ENCODE assay signal across 7 cellular contexts in the genomic region with DNA sequence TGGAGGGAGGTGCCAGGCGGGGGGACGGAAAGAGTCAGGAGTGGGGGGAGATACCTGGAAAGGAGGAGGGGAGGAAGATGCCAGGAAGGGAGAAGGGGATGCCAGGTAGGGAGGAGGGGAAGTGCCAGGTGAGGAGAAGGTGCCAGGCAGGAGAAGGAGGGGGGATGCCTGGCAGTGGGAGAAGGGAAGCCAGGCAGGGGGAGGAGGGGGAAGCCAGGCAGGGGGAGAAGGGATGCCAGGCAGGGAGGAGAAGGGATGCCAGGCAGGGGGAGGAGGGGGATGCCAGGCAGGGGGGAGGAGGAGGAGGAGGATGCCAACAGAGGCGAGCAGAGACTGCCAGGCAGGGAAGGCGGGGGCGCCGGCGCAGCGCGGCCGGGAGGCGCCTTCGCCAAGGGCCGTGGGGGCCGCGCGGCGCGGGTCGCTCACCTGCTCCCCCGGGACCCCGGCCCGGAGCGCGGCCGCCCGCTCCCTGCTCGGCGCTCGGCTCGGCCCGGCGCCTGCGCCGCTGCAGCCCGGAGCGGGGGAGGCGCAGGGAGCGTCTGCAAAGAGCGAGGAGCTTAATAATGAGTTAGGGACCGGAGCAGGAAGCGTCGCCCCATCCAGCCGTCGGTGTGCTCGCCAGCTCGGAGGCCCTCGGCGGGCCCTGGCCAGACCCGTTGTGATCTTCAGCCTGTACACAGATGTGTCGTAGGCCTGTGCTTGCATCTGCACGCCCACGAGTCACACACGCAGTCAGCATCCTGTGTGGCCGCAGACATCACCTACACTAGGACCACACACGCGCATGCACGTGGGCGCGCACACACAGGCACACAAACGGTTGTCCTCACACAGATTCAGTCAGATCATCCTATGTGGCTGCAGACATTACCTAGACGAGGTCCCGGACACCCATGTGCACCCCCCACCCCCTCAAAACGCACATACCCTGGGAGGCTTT. TPM values are rescaled to one million over a fixed set of nuclear protein-coding genes. Genes with fewer than 3 reads are reported as not detected.
DNase-seq lines count a peak whose midpoint lies in the region; ATAC-seq and TF ChIP-seq lines count a peak whose summit lies in the region.

No MANE protein-coding gene starts in this region.

- H3K36me3 Mint-ChIP-seq in progenitor cell of endocrine pancreas (ENCODE audit: insufficient read depth), result no peaks in the 10 kb centered on the region

- H3K4me1 Mint-ChIP-seq in progenitor cell of endocrine pancreas (ENCODE audit: low read depth), result peaks cover 2% of the 10 kb centered on the region

- peak overlapping the region; percentile 32; the same call in 1 of the 2 replicates for H3K9ac ChIP-seq in SK-N-SH

- 17% methylated on average over 46 of the region's 63 CpGs for WGBS in SK-N-SH (ENCODE audit: low lambda C conversion rate)
- 1 to 8% (median 4%) methylated on average over 2 to 63 of the region's 63 CpGs for WGBS in adrenal gland, 4 donors

- H3K4me3 ChIP-seq in SK-N-SH (ENCODE audit: low read depth in 2 of 2, low read length in 1 of 2), result peak overlapping the region; percentile 55 to 59
- peak overlapping the region in 1 of 4 donors; percentile 57 for H3K4me3 ChIP-seq in adrenal gland
- peak overlapping the region; percentile 35 to 50 for H3K4me3 ChIP-seq in right atrium auricular region
- peak overlapping the region; percentile 44 for H3K4me3 ChIP-seq in upper lobe of right lung

- intact Hi-C loops in adrenal gland (cut with DNase I), result no loop called here
- intact Hi-C loops in upper lobe of right lung (cut with DNase I), result no loop called here

- H3K4me1 ChIP-seq in SK-N-SH (ENCODE audit: control insufficient read depth in 1 of 2, insufficient read depth in 2 of 2, low read depth in 1 of 2, low read length in 1 of 2), result peaks cover 0 to 12% of the 10 kb centered on the region in 2 experiments; a peak in 1 of 4 replicates
- H3K4me1 ChIP-seq in adrenal gland (replicated peaks in 1 of 2), result peaks cover 5 to 13% of the 10 kb centered on the region in 2 donors
- H3K4me1 ChIP-seq in right atrium auricular region, result peaks cover 0 to 32% of the 10 kb centered on the region in 2 donors
- peaks cover 20% of the 10 kb centered on the region for H3K4me1 ChIP-seq in upper lobe of right lung

- H3K36me3 ChIP-seq in SK-N-SH (replicated peaks in 1 of 2; ENCODE audit: control insufficient read depth in 1 of 2, insufficient read depth in 2 of 2, low read length in 1 of 2), result no peaks in the 10 kb centered on the region
- no peaks in the 10 kb centered on the region for H3K36me3 ChIP-seq in adrenal gland (replicated peaks in 1 of 2)
- no peaks in the 10 kb centered on the region for H3K36me3 ChIP-seq in right atrium auricular region
- no peaks in the 10 kb centered on the region for H3K36me3 ChIP-seq in upper lobe of right lung

- TF ChIP-seq EP300 in SK-N-SH (IDR thresholded peaks at IDR 0.05; ENCODE audit: borderline replicate concordance in 1 of 2, low read depth in 1 of 2, low read length in 1 of 2), result no peak

- no peak for TF ChIP-seq RAD21 in SK-N-SH (IDR thresholded peaks at IDR 0.05; ENCODE audit: low read length)

- no peaks in the 10 kb centered on the region for H4K20me1 ChIP-seq in SK-N-SH (ENCODE audit: insufficient read depth)

- TF ChIP-seq POLR2A in adrenal gland (IDR thresholded peaks at IDR 0.05), result no peak

- H2AFZ ChIP-seq in SK-N-SH (ENCODE audit: low read depth), result peak overlapping the region; percentile 88

- H3K9me2 ChIP-seq in SK-N-SH, result no peaks in the 10 kb centered on the region

- H3K27me3 ChIP-seq in SK-N-SH (ENCODE audit: insufficient read depth) (no peaks in the 10 kb centered on the region), adrenal gland (no peaks in the 10 kb centered on the region), right atrium auricular region (no peaks in the 10 kb centered on the region), upper lobe of right lung (no peaks in the 10 kb centered on the region)

- ATAC-seq in GM18511 (IDR thresholded peaks at IDR 0.05; ENCODE audit: unreplicated experiment), result peak; percentile 80
- peak; percentile 81 for ATAC-seq in upper lobe of right lung

- peaks cover 55% of the 10 kb centered on the region for H3K27me3 Mint-ChIP-seq in progenitor cell of endocrine pancreas

- no peak for TF ChIP-seq CTCF in SK-N-SH (IDR thresholded peaks at IDR 0.05)
- no peak for TF ChIP-seq CTCF in adrenal gland (IDR thresholded peaks at IDR 0.05)
- no peak for TF ChIP-seq CTCF in right atrium auricular region (IDR thresholded peaks at IDR 0.05)
- no peak for TF ChIP-seq CTCF in progenitor cell of endocrine pancreas (IDR thresholded peaks at IDR 0.05; ENCODE audit: unreplicated experiment)
- TF ChIP-seq CTCF in upper lobe of right lung (IDR thresholded peaks at IDR 0.05), result no peak

- POLR2A ChIA-PET in SK-N-SH (lab: Yijun Ruan, JAX), result interaction anchor here (0.6 to 1.6 kb wide), 3 partner anchors 15 to 28 kb away, joined by 3 to 8 read pairs (median 6); no protein-coding TSS in a partner anchor

- peak overlapping the region; percentile 75 for H3K4me2 ChIP-seq in SK-N-SH

- peak; percentile 56 for DNase-seq in LHCN-M2 (ENCODE audit: low read depth)
- peak; percentile 98 for DNase-seq in SK-N-SH
- peak; percentile 41 to 64 (median 55) for DNase-seq in adrenal gland
- DNase-seq in right atrium auricular region (ENCODE audit: low spot score), result no peak
- peak; percentile 24 for DNase-seq in progenitor cell of endocrine pancreas (ENCODE audit: low spot score, unreplicated experiment)
- DNase-seq in upper lobe of right lung, result peak; percentile 84

- no peak overlapping the region for H3K27ac Mint-ChIP-seq in progenitor cell of endocrine pancreas

- H3K4me3 Mint-ChIP-seq in progenitor cell of endocrine pancreas (ENCODE audit: low read depth), result peak overlapping the region; percentile 66

- no peaks in the 10 kb centered on the region for H3K79me2 ChIP-seq in SK-N-SH (ENCODE audit: insufficient read depth)

- H3F3A ChIP-seq in SK-N-SH (replicated peaks; ENCODE audit: insufficient read depth), result no peaks in the 10 kb centered on the region

- CTCF ChIA-PET in SK-N-SH (lab: Yijun Ruan, JAX), result interaction anchor here (1.0 to 3.1 kb wide), 11 partner anchors 15 to 153 kb away, joined by 3 to 13 read pairs (median 4); no protein-coding TSS in a partner anchor

- H3K9me3 ChIP-seq in SK-N-SH (no peaks in the 10 kb centered on the region), adrenal gland (replicated peaks in 1 of 3) (no peaks in the 10 kb centered on the region), right atrium auricular region (no peaks in the 10 kb centered on the region), upper lobe of right lung (no peaks in the 10 kb centered on the region)

- H3K9me3 Mint-ChIP-seq in progenitor cell of endocrine pancreas (ENCODE audit: low read depth), result no peaks in the 10 kb centered on the region

- H3K27ac ChIP-seq in SK-N-SH (ENCODE audit: low read depth in 2 of 2, low read length in 1 of 2), result peak overlapping the region in 1 of 2 experiments; percentile 35; a peak in 1 of 4 replicates
- peak overlapping the region in 1 of 5 donors; percentile 66 for H3K27ac ChIP-seq in adrenal gland
- no peak overlapping the region for H3K27ac ChIP-seq in right atrium auricular region
- no peak overlapping the region for H3K27ac ChIP-seq in upper lobe of right lung

TF ChIP-seq in SK-N-SH, 30 proteins besides CTCF, POLR2A, EP300 and RAD21 (continues in another document):
- no peak for TF ChIP-seq USF2 (IDR thresholded peaks at IDR 0.05; ENCODE audit: borderline replicate concordance, low read depth, low read length)
- TF ChIP-seq JUND (IDR thresholded peaks at IDR 0.05), result no peak
- no peak for TF ChIP-seq EZH2phosphoT487 (IDR thresholded peaks at IDR 0.05; ENCODE audit: borderline replicate concordance, low read depth)
- no peak for TF ChIP-seq GATA2 (CRISPR knock-in tag; IDR thresholded peaks at IDR 0.05)
- TF ChIP-seq MAX (IDR thresholded peaks at IDR 0.05; ENCODE audit: low read depth), result peak; percentile 69; the same call in 1 of the 2 replicates
- no peak for TF ChIP-seq CHD2 (IDR thresholded peaks at IDR 0.05; ENCODE audit: low read length, partially characterized antibody)

RNA-seq across cellular contexts. Expression of gene SMARCD3, which starts 28.4 kb away (rescaled TPM):
- total RNA-seq in LHCN-M2 (2014; rRNA removed) (150 and 161 TPM in 2 replicates), adrenal gland (100 to 1,000 TPM in 5 of 8 donors, 10 to 100 TPM in 3; 62.7 to 147 (median 105) TPM), right atrium auricular region (100 to 1,000 TPM in 1 of 2 donors, 10 to 100 TPM in 1; 81.5 to 125 TPM), progenitor cell of endocrine pancreas (51.1 and 52.9 TPM in 2 replicates), upper lobe of right lung (61.5 TPM)
- 97.2 TPM for polyA plus RNA-seq in LHCN-M2 (2012)
- polyA plus RNA-seq in SK-N-SH (2012; rRNA removed) (60.5 and 62.8 TPM in 2 replicates), adrenal gland (100 to 1,000 TPM in 2 of 3 donors, 10 to 100 TPM in 1; 46.4 to 194 (median 147) TPM)
- polyA plus RNA-seq in SK-N-SH (2012; cell fraction: cytosol; rRNA removed), result 30.4 and 41.6 TPM in 2 replicates
- 239 and 265 TPM in 2 replicates for polyA plus RNA-seq in SK-N-SH (2012; cell fraction: nucleus; rRNA removed)

RNA-seq across cellular contexts. Expression of gene CHPF2, which starts 44.6 kb away (rescaled TPM):
- total RNA-seq in LHCN-M2 (2014; rRNA removed), result 123 and 133 TPM in 2 replicates
- 73.9 TPM for polyA plus RNA-seq in LHCN-M2 (2012)
- polyA plus RNA-seq in SK-N-SH (2012; rRNA removed), result 60.4 and 68.6 TPM in 2 replicates
- polyA plus RNA-seq in SK-N-SH (2012; cell fraction: cytosol; rRNA removed), result 27.8 and 47.3 TPM in 2 replicates
- polyA plus RNA-seq in SK-N-SH (2012; cell fraction: nucleus; rRNA removed), result 143 and 144 TPM in 2 replicates
- total RNA-seq in adrenal gland, result 10 to 100 TPM; 42.9 to 84.1 (median 63.2) TPM
- polyA plus RNA-seq in adrenal gland, result 10 to 100 TPM; 15.8 to 87.8 (median 58.7) TPM
- total RNA-seq in right atrium auricular region, result 10 to 100 TPM; 24.7 to 38.1 TPM
- 41.4 and 42.2 TPM in 2 replicates for total RNA-seq in progenitor cell of endocrine pancreas
- total RNA-seq in upper lobe of right lung, result 37.2 TPM

RNA-seq across cellular contexts. Expression of gene ABCF2, which starts 49.9 kb away (rescaled TPM):
- total RNA-seq in LHCN-M2 (2014; rRNA removed) (111 and 115 TPM in 2 replicates), adrenal gland (100 to 1,000 TPM in 1 of 8 donors, 10 to 100 TPM in 7; 20.8 to 110 (median 31.0) TPM), right atrium auricular region (10 to 100 TPM; 29.7 to 38.6 TPM), progenitor cell of endocrine pancreas (48.7 and 55.1 TPM in 2 replicates), upper lobe of right lung (26.3 TPM)
- polyA plus RNA-seq in LHCN-M2 (2012), result 50.8 TPM
- polyA plus RNA-seq in SK-N-SH (2012; rRNA removed) (75.4 and 102 TPM in 2 replicates), adrenal gland (10 to 100 TPM; 15.6 to 36.9 (median 16.1) TPM)
- polyA plus RNA-seq in SK-N-SH (2012; cell fraction: cytosol; rRNA removed), result 49.9 and 79.5 TPM in 2 replicates
- polyA plus RNA-seq in SK-N-SH (2012; cell fraction: nucleus; rRNA removed), result 69.6 and 89.1 TPM in 2 replicates
